In the genomic region with DNA sequence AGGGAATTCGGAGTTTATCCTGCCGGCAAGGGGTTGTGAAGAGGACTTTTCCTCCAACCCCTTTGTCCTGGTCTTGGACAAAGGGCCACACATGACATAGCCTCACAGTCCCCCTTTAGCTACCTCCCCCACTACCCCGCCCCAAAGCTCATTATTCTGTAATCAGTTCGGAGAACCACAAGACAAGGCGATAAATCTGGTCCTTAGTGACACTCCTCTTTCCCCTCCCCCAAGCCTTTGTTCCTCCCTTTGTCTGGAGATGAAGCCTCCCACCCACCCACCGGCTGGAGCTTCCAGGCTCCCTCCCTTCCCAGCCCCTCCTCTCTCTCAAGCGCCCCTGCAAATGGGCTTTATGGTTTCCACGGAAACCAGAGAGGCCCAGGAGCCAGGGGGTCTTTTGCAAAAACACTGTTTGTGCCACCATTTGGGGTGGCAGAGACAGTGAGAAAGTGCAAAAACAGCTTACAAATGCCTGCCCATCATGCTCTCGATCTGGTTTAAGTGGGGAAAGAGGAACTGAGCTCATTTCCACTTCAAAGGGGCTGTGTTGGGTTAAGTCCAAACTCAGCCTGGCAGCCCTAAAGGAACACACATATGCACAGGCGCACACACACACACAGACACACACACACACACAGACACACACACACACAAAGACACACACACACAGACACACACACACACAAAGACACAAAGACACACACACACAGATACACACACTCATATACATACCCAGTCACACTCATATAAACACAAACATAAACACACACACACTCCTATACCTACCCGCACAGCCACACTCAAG, we compare ENCODE assay signal across 12 cellular contexts. TPM values are rescaled to one million over a fixed set of nuclear protein-coding genes. Genes with fewer than 3 reads are reported as not detected.
DNase-seq lines count a peak whose midpoint lies in the region; ATAC-seq, FAIRE-seq and TF ChIP-seq lines count a peak whose summit lies in the region.
"Had no signal": no experiment of that assay in that cellular context is flagged by ENCODE, and none has a peak within 500 bp of the region (broad histone marks: within the 10 kb centered on the region; RNA-seq: fewer than 3 reads in every experiment).

No MANE protein-coding gene starts in this region.

- H3K4me1 Mint-ChIP-seq in activated naive CD8-positive, alpha-beta T cell treated with anti-CD3 and anti-CD28 coated beads for 36 hours: no peaks in the 10 kb centered on the region
- no peaks in the 10 kb centered on the region for H3K4me1 Mint-ChIP-seq in CD8-positive, alpha-beta T cell (ENCODE audit: low read depth)

- H3K27me3 Mint-ChIP-seq in activated naive CD8-positive, alpha-beta T cell treated with anti-CD3 and anti-CD28 coated beads for 36 hours: no peaks in the 10 kb centered on the region
- H3K27me3 Mint-ChIP-seq in CD8-positive, alpha-beta T cell (ENCODE audit: low read depth): peaks cover 5% of the 10 kb centered on the region

- ATAC-seq in Right ventricle myocardium superior (ENCODE audit: poor library complexity) (peak; percentile 60), GM19455 (IDR thresholded peaks at IDR 0.05; ENCODE audit: unreplicated experiment) (no peak)
- no peak for ATAC-seq in CD8-positive, alpha-beta T cell

- H4K20me1 ChIP-seq in OCI-LY1 (ENCODE audit: insufficient read depth, low read length): no peaks in the 10 kb centered on the region

- no peaks in the 10 kb centered on the region for H3K36me3 Mint-ChIP-seq in activated naive CD8-positive, alpha-beta T cell treated with anti-CD3 and anti-CD28 coated beads for 36 hours
- no peaks in the 10 kb centered on the region for H3K36me3 Mint-ChIP-seq in CD8-positive, alpha-beta T cell

- TF ChIP-seq CTCF in OCI-LY1 (IDR thresholded peaks at IDR 0.05; ENCODE audit: low read length): no peak
- TF ChIP-seq CTCF in CD8-positive, alpha-beta T cell (IDR thresholded peaks at IDR 0.05): no peak

- peak overlapping the region; percentile 53 for H3K27ac ChIP-seq in OCI-LY1 (ENCODE audit: low read depth, low read length, poor library complexity, severe bottlenecking)
- no peak overlapping the region for H3K27ac ChIP-seq in CD8-positive, alpha-beta T cell (ENCODE audit: low read depth, low read length)

- H3K36me3 ChIP-seq in H7 (replicated peaks; ENCODE audit: control insufficient read depth, insufficient read depth, low read length): no peaks in the 10 kb centered on the region
- no peaks in the 10 kb centered on the region for H3K36me3 ChIP-seq in OCI-LY1 (ENCODE audit: insufficient read depth, low read length)
- no peaks in the 10 kb centered on the region for H3K36me3 ChIP-seq in CD8-positive, alpha-beta T cell (ENCODE audit: insufficient read depth, low read length)

- H3K4me3 ChIP-seq in H7 (ENCODE audit: insufficient read depth, low read depth, low read length) (peak overlapping the region; percentile 6; the same call in 1 of the 2 replicates), OCI-LY1 (ENCODE audit: low read depth, low read length, poor library complexity, severe bottlenecking) (no peak overlapping the region)
- H3K4me3 ChIP-seq in CD8-positive, alpha-beta T cell (ENCODE audit: low read depth, low read length): no peak overlapping the region

- H3K9me3 ChIP-seq in OCI-LY1 (ENCODE audit: low read length): no peaks in the 10 kb centered on the region
- no peaks in the 10 kb centered on the region for H3K9me3 ChIP-seq in CD8-positive, alpha-beta T cell (ENCODE audit: low read length)

- no peaks in the 10 kb centered on the region for H3F3A ChIP-seq in OCI-LY1 (ENCODE audit: insufficient read depth, low read length)

- DNase-seq in H7: peak; percentile 71
- DNase-seq in Right ventricle myocardium superior: no peak
- peak; percentile 50 for DNase-seq in pulmonary artery endothelial cell (ENCODE audit: low read depth, low spot score)
- DNase-seq in activated naive CD8-positive, alpha-beta T cell treated with anti-CD3 and anti-CD28 coated beads for 36 hours: no peak
- no peak for DNase-seq in HTR-8/SVneo (ENCODE audit: insufficient read length, low spot score)
- no peak for DNase-seq in CD8-positive, alpha-beta T cell
- DNase-seq: activated CD8-positive, alpha-beta memory T cell treated with anti-CD3 and anti-CD28 coated beads, Interleukin-2, amount 50 U/mL, for 4 hours; DMS153; stimulated activated CD4-positive, alpha-beta T cell treated with anti-CD3 and anti-CD28 coated beads, Interleukin-4, amount 100 ng/mL, for 1 hour had no signal

- no peak overlapping the region for H3K27ac Mint-ChIP-seq in activated naive CD8-positive, alpha-beta T cell treated with anti-CD3 and anti-CD28 coated beads for 36 hours
- no peak overlapping the region for H3K27ac Mint-ChIP-seq in CD8-positive, alpha-beta T cell

- POLR2A ChIA-PET in CD8-positive, alpha-beta T cell (lab: Charles Lee): no interaction called here

- no peaks in the 10 kb centered on the region for H3K9me2 ChIP-seq in OCI-LY1 (ENCODE audit: low read depth, low read length)

- no peak overlapping the region for H3K9ac ChIP-seq in OCI-LY1 (ENCODE audit: low read length)

- H2AFZ ChIP-seq in OCI-LY1 (ENCODE audit: low read length): no peak overlapping the region

- CTCF ChIA-PET in CD8-positive, alpha-beta T cell (lab: Charles Lee): no interaction called here

- no peak for FAIRE-seq in HTR-8/SVneo (lab: Jason Lieb, UNC)

- H3K9me3 Mint-ChIP-seq in activated naive CD8-positive, alpha-beta T cell treated with anti-CD3 and anti-CD28 coated beads for 36 hours: no peaks in the 10 kb centered on the region
- no peaks in the 10 kb centered on the region for H3K9me3 Mint-ChIP-seq in CD8-positive, alpha-beta T cell

- intact Hi-C loops in Right ventricle myocardium superior (cut with DNase I): no loop called here
- intact Hi-C loops in CD8-positive, alpha-beta T cell (cut with DNase I, micrococcal nuclease): no loop called here

- H3K4me2 ChIP-seq in OCI-LY1 (ENCODE audit: low read length): peak overlapping the region; percentile 41; the same call in 1 of the 2 replicates

- peaks cover 12% of the 10 kb centered on the region for H3K4me1 ChIP-seq in OCI-LY1 (ENCODE audit: insufficient read depth, low read length, severe bottlenecking)
- peaks cover 7% of the 10 kb centered on the region for H3K4me1 ChIP-seq in CD8-positive, alpha-beta T cell (ENCODE audit: insufficient read depth, low read length)

- H3K4me3 Mint-ChIP-seq in activated naive CD8-positive, alpha-beta T cell treated with anti-CD3 and anti-CD28 coated beads for 36 hours: no peak overlapping the region
- no peak overlapping the region for H3K4me3 Mint-ChIP-seq in CD8-positive, alpha-beta T cell

- no peaks in the 10 kb centered on the region for H3K79me2 ChIP-seq in OCI-LY1 (ENCODE audit: insufficient read depth, low read length)

- H3K27me3 ChIP-seq in H7 (ENCODE audit: control insufficient read depth, insufficient read depth, low read length) (no peaks in the 10 kb centered on the region), OCI-LY1 (ENCODE audit: insufficient read depth, low read length) (no peaks in the 10 kb centered on the region)
- no peaks in the 10 kb centered on the region for H3K27me3 ChIP-seq in CD8-positive, alpha-beta T cell (ENCODE audit: insufficient read depth, low read length)

RNA-seq across cellular contexts. Expression of gene APLNR, which starts 23.6 kb away (rescaled TPM):
- 1.4 and 3.4 TPM in 2 replicates for total RNA-seq in H7 (2014; rRNA removed; shearing (Covaris generic))
- total RNA-seq in Right ventricle myocardium superior (15.4 TPM), pulmonary artery endothelial cell (not detected in 2 replicates)
- not detected for total RNA-seq in activated naive CD8-positive, alpha-beta T cell treated with anti-CD3 and anti-CD28 coated beads for 36 hours
- not detected for total RNA-seq in CD8-positive, alpha-beta T cell
- total RNA-seq: MCF 10A had no signal

RNA-seq across cellular contexts. Expression of gene LRRC55, which starts 31.7 kb away (rescaled TPM):
- total RNA-seq in H7 (2014; rRNA removed; shearing (Covaris generic)): 0.04 and 0.10 TPM in 2 replicates
- total RNA-seq in Right ventricle myocardium superior (0.13 TPM), pulmonary artery endothelial cell (not detected in 2 replicates)
- total RNA-seq in activated naive CD8-positive, alpha-beta T cell treated with anti-CD3 and anti-CD28 coated beads for 36 hours: not detected
- not detected for total RNA-seq in CD8-positive, alpha-beta T cell
- total RNA-seq: MCF 10A had no signal

Comparison
In these comparisons a context has a peak if more than half of its experiments do, and no peak if none do; other contexts are left out.
1. DNase-seq: peak in H7 (single experiment) and pulmonary artery endothelial cell (single experiment); none in Right ventricle myocardium superior (single experiment), activated naive CD8-positive, alpha-beta T cell treated with anti-CD3 and anti-CD28 coated beads for 36 hours (single experiment), HTR-8/SVneo (single experiment) and CD8-positive, alpha-beta T cell (0 of 7).